ENCODE assay signal across 1 cellular context in genomic region chr5:179698935-179699639, GRCh38.
TF ChIP-seq lines count a peak whose summit lies in the region.

TSS of gene CANX (plus strand) at chr5:179698967. CDS start at chr5:179705682, 6,715 bp downstream.

TF ChIP-seq in K562, 482 proteins besides CTCF, POLR2A, EP300 and RAD21 (continued from another document and continues in another):
- TF ChIP-seq ZNF407 (IDR thresholded peaks at IDR 0.05; ENCODE audit: low read depth) (no peak), ELK3 (CRISPR knock-in tag; IDR thresholded peaks at IDR 0.05) (no peak), ZBTB1 (CRISPR knock-in tag; IDR thresholded peaks at IDR 0.05; ENCODE audit: borderline replicate concordance, low read depth) (peak; percentile 86; the same call in 1 of the 2 replicates), MXD1 (CRISPR knock-in tag; IDR thresholded peaks at IDR 0.05; ENCODE audit: borderline replicate concordance, poor library complexity, severe bottlenecking) (no peak), THRAP3 (IDR thresholded peaks at IDR 0.05; ENCODE audit: borderline replicate concordance) (no peak), POLR3A (IDR thresholded peaks at IDR 0.05; ENCODE audit: borderline replicate concordance, extremely low read depth, insufficient read depth, insufficient read length) (no peak), ZNF398 (CRISPR knock-in tag; IDR thresholded peaks at IDR 0.05) (no peak), ZBTB34 (CRISPR knock-in tag; IDR thresholded peaks at IDR 0.05) (no peak), NR4A1 (CRISPR knock-in tag; IDR thresholded peaks at IDR 0.05) (peak; percentile 61; the same call in 1 of the 2 replicates), NR4A1 (tag; IDR thresholded peaks at IDR 0.05) (0 out of 2 replicates have a peak, but pooled peaks have one; percentile 32), ZNF23 (CRISPR knock-in tag; IDR thresholded peaks at IDR 0.05) (no peak), LCOR (CRISPR knock-in tag; IDR thresholded peaks at IDR 0.05) (no peak), ZNF551 (CRISPR knock-in tag; IDR thresholded peaks at IDR 0.05) (no peak), TAF1 (IDR thresholded peaks at IDR 0.05; ENCODE audit: control insufficient read depth, extremely low read depth, insufficient read depth, low read length, severe bottlenecking) (peak; percentile 74), ZNF165 (CRISPR knock-in tag; IDR thresholded peaks at IDR 0.05; ENCODE audit: borderline replicate concordance) (no peak), FOXK2 (conservative IDR thresholded peaks at IDR 0.05 in 1 of 2, IDR thresholded peaks at IDR 0.05 in 1 of 2; ENCODE audit: low read depth in 2 of 2) (no peak; a peak in 1 of 4 replicates), BRD4 (IDR thresholded peaks at IDR 0.05) (peak; percentile 93; the same call in 1 of the 2 replicates), TCF7L2 (IDR thresholded peaks at IDR 0.05; ENCODE audit: low read depth, low read length) (no peak), DNMT1 (IDR thresholded peaks at IDR 0.05) (no peak), ZC3H8 (IDR thresholded peaks at IDR 0.05) (no peak), CUX1 (CRISPR knock-in tag; IDR thresholded peaks at IDR 0.05) (no peak), ETV5 (CRISPR knock-in tag; IDR thresholded peaks at IDR 0.05; ENCODE audit: low read depth) (no peak; the same call in 1 of the 2 replicates), RBM25 (IDR thresholded peaks at IDR 0.05; ENCODE audit: low read depth, low read length, severe bottlenecking) (no peak), ELK1 (CRISPR knock-in tag; IDR thresholded peaks at IDR 0.05) (no peak), ARID1B (IDR thresholded peaks at IDR 0.05) (no peak), NFIX (CRISPR knock-in tag; IDR thresholded peaks at IDR 0.05; ENCODE audit: low read depth) (no peak), ZNF324 (CRISPR knock-in tag; IDR thresholded peaks at IDR 0.05) (no peak), PYGO2 (tag; IDR thresholded peaks at IDR 0.05) (no peak), ESRRA (IDR thresholded peaks at IDR 0.05; ENCODE audit: borderline replicate concordance, low read depth) (peak; percentile 42; the same call in 1 of the 2 replicates), ZNF79 (CRISPR knock-in tag; IDR thresholded peaks at IDR 0.05; ENCODE audit: low read depth) (no peak), RNF219 (CRISPR knock-in tag; IDR thresholded peaks at IDR 0.05) (no peak), ZNF316 (IDR thresholded peaks at IDR 0.05) (no peak), ZNF347 (CRISPR knock-in tag; IDR thresholded peaks at IDR 0.05; ENCODE audit: low read depth) (no peak), ZBTB9 (CRISPR knock-in tag; IDR thresholded peaks at IDR 0.05) (no peak), ZNF408 (CRISPR knock-in tag; IDR thresholded peaks at IDR 0.05; ENCODE audit: low read depth) (no peak), ZNF274 (IDR thresholded peaks at IDR 0.05; ENCODE audit: borderline replicate concordance, low read depth, low read length) (no peak), RFX5 (IDR thresholded peaks at IDR 0.05; ENCODE audit: low read depth, low read length) (no peak)
